In genomic region chr17:50681260-50682200, GRCh38 we compare ENCODE assay signal across 8 cellular contexts. TPM values are rescaled to one million over a fixed set of nuclear protein-coding genes. Genes with fewer than 3 reads are reported as not detected.
DNase-seq lines count a peak whose midpoint lies in the region; ATAC-seq, FAIRE-seq and TF ChIP-seq lines count a peak whose summit lies in the region.

No MANE protein-coding gene starts in this region.

- no peak for FAIRE-seq in RCC 7860 (lab: Jason Lieb, UNC)

- H3K4me1 Mint-ChIP-seq in endothelial cell (ENCODE audit: unreplicated experiment) (peaks cover 6% of the 10 kb centered on the region), immature natural killer cell (peaks cover 1 to 7% of the 10 kb centered on the region in 2 donors)

- H3K27ac ChIP-seq in HEK293 (ENCODE audit: extremely low read depth, low read depth, low read length) = no peak overlapping the region

- H3K36me3 ChIP-seq in HEK293 (ENCODE audit: control insufficient read depth in 2 of 2, insufficient read depth in 1 of 2, low read length in 2 of 2) = no peaks in the 10 kb centered on the region

- H3K27ac Mint-ChIP-seq in endothelial cell (ENCODE audit: unreplicated experiment) (no peak overlapping the region), immature natural killer cell (peak overlapping the region in 1 of 6 donors; percentile 35)

- peaks cover 2% of the 10 kb centered on the region for H3K27me3 Mint-ChIP-seq in endothelial cell (ENCODE audit: unreplicated experiment)
- H3K27me3 Mint-ChIP-seq in immature natural killer cell (ENCODE audit: low read depth in 3 of 3) = peaks cover 0 to 13% (median 2%) of the 10 kb centered on the region in 3 donors

- H3K36me3 Mint-ChIP-seq in endothelial cell (ENCODE audit: low read depth, unreplicated experiment) (no peaks in the 10 kb centered on the region), immature natural killer cell (no peaks in the 10 kb centered on the region)

- H3K4me3 ChIP-seq in HEK293 (ENCODE audit: low read depth, low read length) = no peak overlapping the region

- POLR2A ChIA-PET in HEK293 (lab: Yijun Ruan, JAX) = interaction anchor here (0.5 to 0.8 kb wide), 3 partner anchors 16 to 131 kb away, joined by 3 read pairs; no protein-coding TSS in a partner anchor

- H3K9me3 ChIP-seq in HEK293 (ENCODE audit: control insufficient read depth, insufficient read depth, low read depth, low read length) = no peaks in the 10 kb centered on the region

- ATAC-seq in HG02798 (IDR thresholded peaks at IDR 0.05; ENCODE audit: poor library complexity, unreplicated experiment) = no peak

- peak; percentile 98 for TF ChIP-seq CTCF in HEK293 (tag by site-specific recombination; IDR thresholded peaks at IDR 0.05)
- peak; percentile 30 for TF ChIP-seq CTCF in endothelial cell (IDR thresholded peaks at IDR 0.05; ENCODE audit: unreplicated experiment)

- CTCF ChIA-PET in HEK293 (lab: Yijun Ruan, JAX) = interaction anchor here (0.6 to 3.9 kb wide), 28 partner anchors 9 to 476 kb away, joined by 3 to 31 read pairs (median 4); partner anchors contain the start of genes CACNA1G and SPATA20

- H3K9me3 Mint-ChIP-seq in endothelial cell (ENCODE audit: unreplicated experiment) = no peaks in the 10 kb centered on the region
- H3K9me3 Mint-ChIP-seq in immature natural killer cell = peaks cover 0 to 3% (median 0%) of the 10 kb centered on the region in 6 donors

- DNase-seq in AG08396 (ENCODE audit: low spot score) (peak; percentile 76), RCC 7860 (ENCODE audit: low spot score) (peak; percentile 57), endothelial cell (ENCODE audit: low spot score) (peak; percentile 50), myocyte (ENCODE audit: low read depth) (peak; percentile 79), immature natural killer cell (no peak), GOT3 (lab: John Stamatoyannopoulos, UW) (no peak)

- H3K4me1 ChIP-seq in HEK293 (ENCODE audit: control insufficient read depth, insufficient read depth, low read length) = peaks cover 3% of the 10 kb centered on the region; the same call in 1 of the 2 replicates

- H3K4me3 Mint-ChIP-seq in endothelial cell (ENCODE audit: unreplicated experiment) (no peak overlapping the region), immature natural killer cell (peak overlapping the region in 1 of 5 donors; percentile 43)

TF ChIP-seq in HEK293, 187 proteins besides CTCF, POLR2A, EP300 and RAD21:
- TF ChIP-seq, protein P1, sequence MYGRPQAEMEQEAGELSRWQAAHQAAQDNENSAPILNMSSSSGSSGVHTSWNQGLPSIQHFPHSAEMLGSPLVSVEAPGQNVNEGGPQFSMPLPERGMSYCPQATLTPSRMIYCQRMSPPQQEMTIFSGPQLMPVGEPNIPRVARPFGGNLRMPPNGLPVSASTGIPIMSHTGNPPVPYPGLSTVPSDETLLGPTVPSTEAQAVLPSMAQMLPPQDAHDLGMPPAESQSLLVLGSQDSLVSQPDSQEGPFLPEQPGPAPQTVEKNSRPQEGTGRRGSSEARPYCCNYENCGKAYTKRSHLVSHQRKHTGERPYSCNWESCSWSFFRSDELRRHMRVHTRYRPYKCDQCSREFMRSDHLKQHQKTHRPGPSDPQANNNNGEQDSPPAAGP (tag by site-specific recombination; IDR thresholded peaks at IDR 0.05) = no peak
- TF ChIP-seq SP3 (tag by site-specific recombination; IDR thresholded peaks at IDR 0.05) (peak; percentile 35; the same call in 1 of the 2 replicates), SCRT1 (tag by site-specific recombination; IDR thresholded peaks at IDR 0.05; ENCODE audit: borderline replicate concordance) (no peak), YY1 (tag by site-specific recombination; IDR thresholded peaks at IDR 0.05) (peak; percentile 47), PRDM1 (tag by site-specific recombination; IDR thresholded peaks at IDR 0.05) (peak; percentile 93), ZNF654 (tag by site-specific recombination; IDR thresholded peaks at IDR 0.05; ENCODE audit: low read depth) (peak; percentile 72), YY2 (tag by site-specific recombination; IDR thresholded peaks at IDR 0.05) (peak; percentile 73; the same call in 1 of the 2 replicates), ZNF335 (tag by site-specific recombination; conservative IDR thresholded peaks at IDR 0.05) (peak; percentile 81), ZBTB17 (tag by site-specific recombination; IDR thresholded peaks at IDR 0.05) (peak; percentile 55; the same call in 1 of the 2 replicates), SP2 (tag by site-specific recombination; IDR thresholded peaks at IDR 0.05) (peak; percentile 20), ZNF600 (tag by site-specific recombination; IDR thresholded peaks at IDR 0.05) (peak; percentile 100), ZNF473 (tag by site-specific recombination; IDR thresholded peaks at IDR 0.05) (no peak), PRDM10 (tag by site-specific recombination; IDR thresholded peaks at IDR 0.05) (peak; percentile 55), SP7 (tag by site-specific recombination; IDR thresholded peaks at IDR 0.05) (no peak)
- TF ChIP-seq, protein P2, sequence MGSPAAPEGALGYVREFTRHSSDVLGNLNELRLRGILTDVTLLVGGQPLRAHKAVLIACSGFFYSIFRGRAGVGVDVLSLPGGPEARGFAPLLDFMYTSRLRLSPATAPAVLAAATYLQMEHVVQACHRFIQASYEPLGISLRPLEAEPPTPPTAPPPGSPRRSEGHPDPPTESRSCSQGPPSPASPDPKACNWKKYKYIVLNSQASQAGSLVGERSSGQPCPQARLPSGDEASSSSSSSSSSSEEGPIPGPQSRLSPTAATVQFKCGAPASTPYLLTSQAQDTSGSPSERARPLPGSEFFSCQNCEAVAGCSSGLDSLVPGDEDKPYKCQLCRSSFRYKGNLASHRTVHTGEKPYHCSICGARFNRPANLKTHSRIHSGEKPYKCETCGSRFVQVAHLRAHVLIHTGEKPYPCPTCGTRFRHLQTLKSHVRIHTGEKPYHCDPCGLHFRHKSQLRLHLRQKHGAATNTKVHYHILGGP (tag by site-specific recombination; IDR thresholded peaks at IDR 0.05) = no peak
- TF ChIP-seq, protein P3, sequence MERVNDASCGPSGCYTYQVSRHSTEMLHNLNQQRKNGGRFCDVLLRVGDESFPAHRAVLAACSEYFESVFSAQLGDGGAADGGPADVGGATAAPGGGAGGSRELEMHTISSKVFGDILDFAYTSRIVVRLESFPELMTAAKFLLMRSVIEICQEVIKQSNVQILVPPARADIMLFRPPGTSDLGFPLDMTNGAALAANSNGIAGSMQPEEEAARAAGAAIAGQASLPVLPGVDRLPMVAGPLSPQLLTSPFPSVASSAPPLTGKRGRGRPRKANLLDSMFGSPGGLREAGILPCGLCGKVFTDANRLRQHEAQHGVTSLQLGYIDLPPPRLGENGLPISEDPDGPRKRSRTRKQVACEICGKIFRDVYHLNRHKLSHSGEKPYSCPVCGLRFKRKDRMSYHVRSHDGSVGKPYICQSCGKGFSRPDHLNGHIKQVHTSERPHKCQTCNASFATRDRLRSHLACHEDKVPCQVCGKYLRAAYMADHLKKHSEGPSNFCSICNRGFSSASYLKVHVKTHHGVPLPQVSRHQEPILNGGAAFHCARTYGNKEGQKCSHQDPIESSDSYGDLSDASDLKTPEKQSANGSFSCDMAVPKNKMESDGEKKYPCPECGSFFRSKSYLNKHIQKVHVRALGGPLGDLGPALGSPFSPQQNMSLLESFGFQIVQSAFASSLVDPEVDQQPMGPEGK (tag by site-specific recombination; IDR thresholded peaks at IDR 0.05) = 0 out of 2 replicates have a peak, but pooled peaks have one; percentile 25

RNA-seq across cellular contexts. Expression of gene ANKRD40, which starts 26.2 kb away (rescaled TPM):
- total RNA-seq in endothelial cell (ENCODE audit: unreplicated experiment) (37.3 TPM), myocyte (40.3 and 48.0 TPM in 2 replicates)
- polyA plus RNA-seq in myocyte (2012) = 21.1 TPM
- 1 to 10 TPM; 2.3 to 6.8 (median 4.0) TPM for polyA plus RNA-seq in immature natural killer cell

RNA-seq across cellular contexts. Expression of gene LUC7L3, which starts 37.9 kb away (rescaled TPM):
- total RNA-seq in endothelial cell (ENCODE audit: unreplicated experiment) (94.1 TPM), myocyte (65.1 and 70.5 TPM in 2 replicates)
- 71.1 TPM for polyA plus RNA-seq in myocyte (2012)
- polyA plus RNA-seq in immature natural killer cell = 10 to 100 TPM; 29.2 to 77.8 (median 30.0) TPM

RNA-seq across cellular contexts. Expression of gene ABCC3, which starts 46.8 kb away (rescaled TPM):
- total RNA-seq in endothelial cell (ENCODE audit: unreplicated experiment) (0.67 TPM), myocyte (1.6 and 2.0 TPM in 2 replicates)
- 82.1 TPM for polyA plus RNA-seq in myocyte (2012)
- 1 to 10 TPM in 1 of 3 donors, under 1 TPM in 1, not detected in 1; 0.52 to 1.2 TPM for polyA plus RNA-seq in immature natural killer cell

Comparison
In these comparisons a context has a peak if more than half of its experiments do, and no peak if none do; other contexts are left out.
1. DNase-seq: peak in AG08396 (single experiment), RCC 7860 (single experiment), endothelial cell (single experiment) and myocyte (single experiment); none in immature natural killer cell (0 of 3) and GOT3 (single experiment).